31 cellular contexts compared by ENCODE assay signal in the genomic region with DNA sequence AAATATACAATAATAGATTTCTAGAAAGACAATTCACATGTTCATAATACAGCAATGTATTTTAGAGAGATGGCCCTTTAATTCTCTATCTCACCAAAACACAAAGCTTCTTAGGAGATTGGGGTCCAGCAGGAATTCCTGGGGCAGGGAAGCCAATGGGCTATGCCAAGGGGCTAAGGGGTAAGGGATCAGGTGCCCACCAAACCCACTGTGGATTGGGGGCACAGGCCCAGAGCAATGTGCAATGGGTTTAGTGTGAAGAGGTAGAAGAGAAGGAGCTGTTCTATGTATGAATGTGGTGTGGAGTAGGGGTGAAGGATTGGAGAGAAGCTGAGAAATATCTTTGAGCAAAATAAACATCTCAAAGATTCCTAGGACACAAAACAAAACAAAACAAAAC. TPM values are rescaled to one million over a fixed set of nuclear protein-coding genes. Genes with fewer than 3 reads are reported as not detected.
"Had no signal": no experiment of that assay in that cellular context is flagged by ENCODE, and none has a peak within 500 bp of the region (broad histone marks: within the 10 kb centered on the region; RNA-seq: fewer than 3 reads in every experiment).

No MANE protein-coding gene starts in this region.

- DNase-seq: activated CD4-positive, alpha-beta T cell treated with anti-CD3 and anti-CD28 coated beads, Interleukin-2, amount 10 ng/mL, durations not matched to agents 7 days and 5 days; activated CD8-positive, alpha-beta T cell treated with anti-CD3 and anti-CD28 coated beads, Interleukin-2, amount 10 ng/mL, durations not matched to agents 7 days and 5 days; activated gamma-delta T cell treated with Interleukin-2 at 50 U/mL for 16 hours; activated T-cell treated with anti-CD3 and anti-CD28 coated beads, Interleukin-2, amount 50 U/mL, for 1 hour; adrenal gland; brain microvascular endothelial cell; central memory CD4-positive, alpha-beta T cell; effector memory CD8-positive, alpha-beta T cell; gastrocnemius medialis; hippocampal formation; left cardiac atrium; nucleus accumbens; posterior cingulate gyrus; sigmoid colon; stimulated activated CD4-positive, alpha-beta T cell treated with anti-CD3 and anti-CD28 coated beads, Interleukin-4, amount 100 ng/mL, for 24 hours; stimulated activated naive CD4-positive, alpha-beta T cell treated with Interleukin-2 at 50 U/mL for 16 hours; T-cell had no signal

- ATAC-seq: activated CD4-positive, CD25-positive, alpha-beta regulatory T cell treated with anti-CD3 and anti-CD28 coated beads, Interleukin-2, amount 50 U/mL, for 24 hours; activated CD8-positive, alpha-beta T cell treated with anti-CD3 and anti-CD28 coated beads, Interleukin-2, amount 10 ng/mL, durations not matched to agents 7 days and 5 days; effector memory CD8-positive, alpha-beta T cell; gastrocnemius medialis; left cardiac atrium had no signal

- H3K36me3 Mint-ChIP-seq: memory B cell, T-cell had no signal

- H3K9me3 Mint-ChIP-seq: activated CD4-positive, alpha-beta T cell treated with anti-CD3 and anti-CD28 coated beads, Interleukin-2, amount 10 ng/mL, durations not matched to agents 7 days and 5 days; effector memory CD8-positive, alpha-beta T cell; memory B cell; T-helper 2 cell treated with Interferon-gamma antibody and Interleukin-4, amounts not matched to agents 5 μg/mL and 100 μg/mL, for 36 hours had no signal

- H3K9me3 ChIP-seq: adrenal gland, ascending aorta, esophagus muscularis mucosa, gastrocnemius medialis, sigmoid colon had no signal

- H3K4me1 ChIP-seq: adrenal gland had no signal

- H3K36me3 ChIP-seq: adrenal gland, ascending aorta, brain microvascular endothelial cell, esophagus muscularis mucosa, gastrocnemius medialis, sigmoid colon had no signal

- H3K4me3 Mint-ChIP-seq: activated CD4-positive, alpha-beta T cell treated with anti-CD3 and anti-CD28 coated beads, Interleukin-2, amount 10 ng/mL, durations not matched to agents 7 days and 5 days; activated CD8-positive, alpha-beta T cell treated with anti-CD3 and anti-CD28 coated beads, Interleukin-2, amount 10 ng/mL, durations not matched to agents 7 days and 5 days; activated naive CD4-positive, alpha-beta T cell treated with anti-CD3 and anti-CD28 coated beads, Interleukin-2, amount 50 U/mL, for 24 hours; effector memory CD8-positive, alpha-beta T cell; memory B cell; T-cell; T-helper 2 cell treated with Interferon-gamma antibody and Interleukin-4, amounts not matched to agents 5 μg/mL and 100 μg/mL, for 36 hours had no signal

- H3K27ac Mint-ChIP-seq: activated CD4-positive, alpha-beta T cell treated with anti-CD3 and anti-CD28 coated beads, Interleukin-2, amount 10 ng/mL, durations not matched to agents 7 days and 5 days; activated CD8-positive, alpha-beta T cell treated with anti-CD3 and anti-CD28 coated beads, Interleukin-2, amount 10 ng/mL, durations not matched to agents 7 days and 5 days; activated naive CD4-positive, alpha-beta T cell treated with anti-CD3 and anti-CD28 coated beads, Interleukin-2, amount 50 U/mL, for 24 hours; effector memory CD8-positive, alpha-beta T cell; memory B cell; T-cell; T-helper 2 cell treated with Interferon-gamma antibody and Interleukin-4, amounts not matched to agents 5 μg/mL and 100 μg/mL, for 36 hours had no signal

- H3K4me3 ChIP-seq: adrenal gland, ascending aorta, esophagus muscularis mucosa, gastrocnemius medialis, sigmoid colon had no signal

- FAIRE-seq: colon had no signal

- H3K27ac ChIP-seq: adrenal gland, ascending aorta, brain microvascular endothelial cell, esophagus muscularis mucosa, gastrocnemius medialis, sigmoid colon, VCaP had no signal

- H3K4me1 Mint-ChIP-seq: activated CD4-positive, alpha-beta T cell treated with anti-CD3 and anti-CD28 coated beads, Interleukin-2, amount 10 ng/mL, durations not matched to agents 7 days and 5 days; memory B cell had no signal

RNA-seq across cellular contexts. Expression of a gene that starts 2.6 kb away (rescaled TPM):
- total RNA-seq: activated CD4-positive, alpha-beta T cell treated with anti-CD3 and anti-CD28 coated beads, Interleukin-2, amount 10 ng/mL, durations not matched to agents 7 days and 5 days; activated CD8-positive, alpha-beta T cell treated with anti-CD3 and anti-CD28 coated beads, Interleukin-2, amount 10 ng/mL, durations not matched to agents 7 days and 5 days; ascending aorta; dermis microvascular lymphatic vessel endothelial cell; esophagus muscularis mucosa; left cardiac atrium; liver; mononuclear cell; sigmoid colon had no signal
- polyA plus RNA-seq: adrenal gland, liver, neural cell had no signal

RNA-seq across cellular contexts. Expression of a gene that starts 13.5 kb away (rescaled TPM):
- total RNA-seq: activated CD4-positive, alpha-beta T cell treated with anti-CD3 and anti-CD28 coated beads, Interleukin-2, amount 10 ng/mL, durations not matched to agents 7 days and 5 days; activated CD8-positive, alpha-beta T cell treated with anti-CD3 and anti-CD28 coated beads, Interleukin-2, amount 10 ng/mL, durations not matched to agents 7 days and 5 days; adrenal gland; ascending aorta; dermis microvascular lymphatic vessel endothelial cell; esophagus muscularis mucosa; gastrocnemius medialis; left cardiac atrium; liver; mononuclear cell; renal cortical epithelial cell; sigmoid colon; T-cell; ureter had no signal
- polyA plus RNA-seq: adrenal gland, liver, neural cell, sigmoid colon had no signal

RNA-seq across cellular contexts. Expression of a gene that starts 31.7 kb away (rescaled TPM):
- total RNA-seq: activated CD4-positive, alpha-beta T cell treated with anti-CD3 and anti-CD28 coated beads, Interleukin-2, amount 10 ng/mL, durations not matched to agents 7 days and 5 days; activated CD8-positive, alpha-beta T cell treated with anti-CD3 and anti-CD28 coated beads, Interleukin-2, amount 10 ng/mL, durations not matched to agents 7 days and 5 days; adrenal gland; dermis microvascular lymphatic vessel endothelial cell; esophagus muscularis mucosa; left cardiac atrium; liver; mononuclear cell; sigmoid colon; T-cell had no signal
- polyA plus RNA-seq: adrenal gland, liver, neural cell, sigmoid colon had no signal

RNA-seq across cellular contexts. Expression of a gene that starts 33.6 kb away (rescaled TPM):
- total RNA-seq: activated CD4-positive, alpha-beta T cell treated with anti-CD3 and anti-CD28 coated beads, Interleukin-2, amount 10 ng/mL, durations not matched to agents 7 days and 5 days; activated CD8-positive, alpha-beta T cell treated with anti-CD3 and anti-CD28 coated beads, Interleukin-2, amount 10 ng/mL, durations not matched to agents 7 days and 5 days; adrenal gland; ascending aorta; dermis microvascular lymphatic vessel endothelial cell; esophagus muscularis mucosa; left cardiac atrium; liver; mononuclear cell; sigmoid colon; T-cell had no signal
- polyA plus RNA-seq: adrenal gland, liver, neural cell, sigmoid colon had no signal

RNA-seq across cellular contexts. Expression of a gene that starts 43.8 kb away (rescaled TPM):
- total RNA-seq: activated CD4-positive, alpha-beta T cell treated with anti-CD3 and anti-CD28 coated beads, Interleukin-2, amount 10 ng/mL, durations not matched to agents 7 days and 5 days; activated CD8-positive, alpha-beta T cell treated with anti-CD3 and anti-CD28 coated beads, Interleukin-2, amount 10 ng/mL, durations not matched to agents 7 days and 5 days; ascending aorta; dermis microvascular lymphatic vessel endothelial cell; esophagus muscularis mucosa; left cardiac atrium; liver; mononuclear cell; sigmoid colon had no signal
- polyA plus RNA-seq: liver, neural cell, sigmoid colon had no signal
